ENCODE assay signal across 13 cellular contexts in the genomic region with DNA sequence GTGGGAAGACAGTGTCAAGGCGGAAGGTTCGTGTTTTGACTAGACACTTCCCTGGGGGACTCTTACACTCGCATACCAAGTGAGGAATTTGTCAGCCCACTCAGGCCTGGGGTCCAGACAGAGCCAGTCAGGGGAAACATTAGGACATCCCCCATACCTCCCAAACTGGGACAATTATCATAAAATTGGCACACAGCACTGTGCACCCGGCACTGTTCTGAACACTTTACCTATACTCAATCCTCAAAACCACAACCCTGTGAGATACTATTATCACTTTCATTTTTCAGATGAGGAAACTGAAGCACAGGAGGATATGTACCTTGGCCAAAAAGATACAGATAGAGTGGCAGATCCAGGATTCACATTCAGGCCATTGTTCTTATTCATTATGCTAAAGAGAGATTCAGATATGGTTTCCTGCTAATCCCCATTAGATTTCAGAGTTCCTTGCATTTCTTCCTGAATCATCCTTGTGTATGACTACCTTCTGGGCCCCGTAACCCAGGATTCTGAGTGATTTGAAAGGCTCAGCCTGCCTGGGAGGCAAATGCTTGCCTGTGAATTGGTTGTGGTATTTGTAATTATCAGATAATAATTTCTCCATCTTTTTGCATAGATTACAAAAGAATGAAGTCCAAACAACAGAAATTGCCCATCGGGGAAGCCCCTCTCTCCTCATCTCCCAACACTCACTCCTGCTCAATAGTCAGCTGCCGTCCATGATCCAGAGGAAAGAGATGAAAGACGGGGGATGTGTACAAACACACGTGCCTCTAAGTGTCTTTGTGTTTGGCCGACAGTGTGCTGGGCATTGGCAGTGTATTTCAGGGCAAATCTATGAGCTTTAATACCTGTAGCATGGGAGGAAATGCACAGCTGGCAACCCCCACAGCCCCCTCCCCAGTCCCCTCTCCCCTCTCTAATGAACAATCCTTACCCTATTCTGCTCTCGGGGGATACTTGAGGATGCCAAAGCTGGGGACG. TPM values are rescaled to one million over a fixed set of nuclear protein-coding genes. Genes with fewer than 3 reads are reported as not detected.
DNase-seq lines count a peak whose midpoint lies in the region; ATAC-seq lines count a peak whose summit lies in the region.
"Had no signal": no experiment of that assay in that cellular context is flagged by ENCODE, and none has a peak within 500 bp of the region (broad histone marks: within the 10 kb centered on the region; RNA-seq: fewer than 3 reads in every experiment).

No MANE protein-coding gene starts in this region.

- H3K27me3 ChIP-seq in H7 (ENCODE audit: control insufficient read depth, insufficient read depth, low read length) = no peaks in the 10 kb centered on the region

- H3K4me3 Mint-ChIP-seq in memory B cell = peak overlapping the region; percentile 24
- H3K4me3 Mint-ChIP-seq: immature natural killer cell had no signal

- DNase-seq in NCI-H69 (lab: John Stamatoyannopoulos, UW) (peak; percentile 22), memory B cell (ENCODE audit: low spot score in 2 of 2) (no peak), NCI-H2029 treated with DMSO at 0.1 percent for 48 hours (lab: John Stamatoyannopoulos, UW) (no peak), H7 (no peak)
- DNase-seq in activated effector memory CD4-positive, alpha-beta T cell treated with anti-CD3 and anti-CD28 coated beads, Interleukin-2, amount 50 U/mL, for 16 hours = no peak
- DNase-seq: DMS153, immature natural killer cell, NCI-H446 had no signal

- H3K9me3 Mint-ChIP-seq in memory B cell = no peaks in the 10 kb centered on the region
- H3K9me3 Mint-ChIP-seq: immature natural killer cell had no signal

- ATAC-seq in GM18520 (IDR thresholded peaks at IDR 0.05; ENCODE audit: unreplicated experiment) = peak; percentile 51
- ATAC-seq in GM21529 (IDR thresholded peaks at IDR 0.05; ENCODE audit: unreplicated experiment) = peak; percentile 51
- peak; percentile 49 for ATAC-seq in memory B cell (ENCODE audit: low read depth)
- ATAC-seq: K562 had no signal

- no peak overlapping the region for H3K27ac Mint-ChIP-seq in memory B cell
- H3K27ac Mint-ChIP-seq: immature natural killer cell had no signal

- H3K36me3 ChIP-seq in H7 (replicated peaks; ENCODE audit: control insufficient read depth, insufficient read depth, low read length) = no peaks in the 10 kb centered on the region

- no peak overlapping the region for H3K4me3 ChIP-seq in H7 (ENCODE audit: insufficient read depth, low read depth, low read length)
- H3K4me3 ChIP-seq: K562 had no signal

- H3K36me3 Mint-ChIP-seq in memory B cell = no peaks in the 10 kb centered on the region
- H3K36me3 Mint-ChIP-seq: immature natural killer cell had no signal

- peaks cover 14% of the 10 kb centered on the region for H3K4me1 Mint-ChIP-seq in memory B cell

- H3K27me3 Mint-ChIP-seq in memory B cell = peaks cover 3% of the 10 kb centered on the region

RNA-seq across cellular contexts. Expression of a gene that starts 4.6 kb away (rescaled TPM):
- 1.00 and 1.2 TPM in 2 replicates for total RNA-seq in H7 (2014; rRNA removed; shearing (Covaris generic))
- total RNA-seq: myocyte, SK-MEL-5 had no signal

RNA-seq across cellular contexts. Expression of a gene that starts 5.4 kb away (rescaled TPM):
- 11.6 and 13.0 TPM in 2 replicates for total RNA-seq in H7 (2014; rRNA removed; shearing (Covaris generic))

RNA-seq across cellular contexts. Expression of a gene that starts 38.2 kb away (rescaled TPM):
- 0.24 and 0.59 TPM in 2 replicates for total RNA-seq in H7 (2014; rRNA removed; shearing (Covaris generic))
- total RNA-seq: myocyte, SK-MEL-5 had no signal

RNA-seq across cellular contexts. Expression of a gene that starts 54.3 kb away (rescaled TPM):
- 0.63 and 0.66 TPM in 2 replicates for total RNA-seq in H7 (2014; rRNA removed; shearing (Covaris generic))
- total RNA-seq: SK-MEL-5 had no signal
